ENCODE assay signal across 1 cellular context in genomic region chr17:57911834-57912673, GRCh38.
A peak's percentile ranks its signal among the peaks of the same experiment; 100 is the strongest.
TF ChIP-seq lines count a peak whose summit lies in the region.

No MANE protein-coding gene starts in this region.

TF ChIP-seq in HCT116, 20 proteins besides CTCF, POLR2A, EP300 and RAD21 (continued from another document):
- TF ChIP-seq REST (IDR thresholded peaks at IDR 0.05; ENCODE audit: low read depth) (no peak), CBX3 (IDR thresholded peaks at IDR 0.05; ENCODE audit: low read depth) (0 out of 2 replicates have a peak, but pooled peaks have one; percentile 45), ATF3 (IDR thresholded peaks at IDR 0.05) (no peak), YY1 (IDR thresholded peaks at IDR 0.05; ENCODE audit: extremely low read depth, insufficient replicate concordance, low read depth, low read length) (peak; percentile 72), POLR2AphosphoS5 (IDR thresholded peaks at IDR 0.05; ENCODE audit: low read depth, low read length) (peak; percentile 38; the same call in 1 of the 2 replicates), ZNF274 (IDR thresholded peaks at IDR 0.05; ENCODE audit: low read depth, low read length) (no peak), FOSL1 (IDR thresholded peaks at IDR 0.05; ENCODE audit: low read depth) (no peak)
